18 cellular contexts compared by ENCODE assay signal in genomic region chr3:23389686-23390085, GRCh38.
DNase-seq lines count a peak whose midpoint lies in the region; ATAC-seq and TF ChIP-seq lines count a peak whose summit lies in the region.
"Had no signal": no experiment of that assay in that cellular context is flagged by ENCODE, and none has a peak within 500 bp of the region (broad histone marks: within the 10 kb centered on the region; RNA-seq: fewer than 3 reads in every experiment).

No MANE protein-coding gene starts in this region.

- H3K4me3 Mint-ChIP-seq in CD14-positive monocyte, result no peak overlapping the region
- no peak overlapping the region for H3K4me3 Mint-ChIP-seq in stimulated activated effector memory CD8-positive, alpha-beta T cell treated with anti-CD3 and anti-CD28 coated beads, Interleukin-12 subunit alpha, Interleukin-12 subunit beta, amount 100 ng/mL, for 72 hours
- H3K4me3 Mint-ChIP-seq: natural killer cell treated with Interleukin-12 subunit alpha and Interleukin-12 subunit beta and Interleukin-15 and Interleukin-18, amount 100 ng/mL, for 72 hours had no signal

- H3K9me3 Mint-ChIP-seq in CD14-positive monocyte, result no peaks in the 10 kb centered on the region
- no peaks in the 10 kb centered on the region for H3K9me3 Mint-ChIP-seq in stimulated activated effector memory CD8-positive, alpha-beta T cell treated with anti-CD3 and anti-CD28 coated beads, Interleukin-12 subunit alpha, Interleukin-12 subunit beta, amount 100 ng/mL, for 72 hours
- H3K9me3 Mint-ChIP-seq: activated T-helper 2 cell treated with anti-CD3 and anti-CD28 coated beads, Interferon-gamma antibody, Interleukin-2, Interleukin-4, amounts not matched to agents 10 μg/mL and 5 μg/mL and 100 μg/mL, durations not matched to agents 14 hours and 24 hours and 36 hours; natural killer cell treated with Interleukin-12 subunit alpha and Interleukin-12 subunit beta and Interleukin-15 and Interleukin-18, amount 100 ng/mL, for 72 hours had no signal

- DNase-seq in CD14-positive monocyte (ENCODE audit: low spot score), result no peak
- DNase-seq in stimulated activated effector memory CD8-positive, alpha-beta T cell treated with anti-CD3 and anti-CD28 coated beads, Interleukin-12 subunit alpha, Interleukin-12 subunit beta, amount 100 ng/mL, for 72 hours (ENCODE audit: low spot score in 2 of 2), result no peak
- no peak for DNase-seq in mucosa of gallbladder (ENCODE audit: low spot score)
- no peak for DNase-seq in NCI-H1417 treated with DMSO at 0.1 percent for 48 hours (lab: John Stamatoyannopoulos, UW)
- DNase-seq: activated CD4-positive, alpha-beta T cell treated with anti-CD3 and anti-CD28 coated beads, Interleukin-2, amount 50 U/mL, for 4 hours; GDM1; left cardiac atrium; right lobe of liver; T-helper 1 cell had no signal

- no peaks in the 10 kb centered on the region for H3K9me3 ChIP-seq in iPS-18a (ENCODE audit: control insufficient read depth, low read depth, low read length)
- H3K9me3 ChIP-seq: BLaER1, body of pancreas, right lobe of liver had no signal

- peak overlapping the region; percentile 6 for H3K4me3 ChIP-seq in iPS-18a (ENCODE audit: low read length)
- H3K4me3 ChIP-seq: BLaER1, body of pancreas, right lobe of liver had no signal

- H3K27me3 Mint-ChIP-seq in CD14-positive monocyte (ENCODE audit: low read depth in 3 of 3), result no peaks in the 10 kb centered on the region
- H3K27me3 Mint-ChIP-seq: natural killer cell treated with Interleukin-12 subunit alpha and Interleukin-12 subunit beta and Interleukin-15 and Interleukin-18, amount 100 ng/mL, for 72 hours had no signal

- H3K4me1 Mint-ChIP-seq in CD14-positive monocyte, result peaks cover 9% of the 10 kb centered on the region
- no peaks in the 10 kb centered on the region for H3K4me1 Mint-ChIP-seq in stimulated activated effector memory CD8-positive, alpha-beta T cell treated with anti-CD3 and anti-CD28 coated beads, Interleukin-12 subunit alpha, Interleukin-12 subunit beta, amount 100 ng/mL, for 72 hours

- no peaks in the 10 kb centered on the region for H3K36me3 Mint-ChIP-seq in CD14-positive monocyte
- no peaks in the 10 kb centered on the region for H3K36me3 Mint-ChIP-seq in stimulated activated effector memory CD8-positive, alpha-beta T cell treated with anti-CD3 and anti-CD28 coated beads, Interleukin-12 subunit alpha, Interleukin-12 subunit beta, amount 100 ng/mL, for 72 hours
- H3K36me3 Mint-ChIP-seq: natural killer cell treated with Interleukin-12 subunit alpha and Interleukin-12 subunit beta and Interleukin-15 and Interleukin-18, amount 100 ng/mL, for 72 hours had no signal

- no peaks in the 10 kb centered on the region for H3K36me3 ChIP-seq in iPS-18a (ENCODE audit: control insufficient read depth, low read depth, low read length)
- H3K36me3 ChIP-seq: BLaER1, right lobe of liver had no signal

- H3K4me1 ChIP-seq in iPS-18a (ENCODE audit: control insufficient read depth, low read depth, low read length), result peaks cover 26% of the 10 kb centered on the region

- no peaks in the 10 kb centered on the region for H3K27me3 ChIP-seq in iPS-18a (ENCODE audit: control insufficient read depth, insufficient read depth, low read length)
- H3K27me3 ChIP-seq: BLaER1, right lobe of liver had no signal

- no peak overlapping the region for H3K9ac ChIP-seq in iPS-18a (ENCODE audit: low read length)
- H3K9ac ChIP-seq: BLaER1 had no signal

- no peak for TF ChIP-seq CTCF in CD14-positive monocyte (IDR thresholded peaks at IDR 0.05)

- ATAC-seq in GM18868 (IDR thresholded peaks at IDR 0.05; ENCODE audit: unreplicated experiment), result peak; percentile 49
- peak; percentile 66 for ATAC-seq in GM21576 (IDR thresholded peaks at IDR 0.05; ENCODE audit: unreplicated experiment)
- ATAC-seq in HG03135 (IDR thresholded peaks at IDR 0.05; ENCODE audit: unreplicated experiment), result peak; percentile 74
- ATAC-seq in stimulated activated effector memory CD8-positive, alpha-beta T cell treated with anti-CD3 and anti-CD28 coated beads, Interleukin-12 subunit alpha, Interleukin-12 subunit beta, amount 100 ng/mL, for 72 hours, result no peak
- ATAC-seq: body of pancreas, left cardiac atrium, Panc1 had no signal

- no peak overlapping the region for H3K27ac ChIP-seq in iPS-18a (ENCODE audit: low read length)
- H3K27ac ChIP-seq: BLaER1, body of pancreas, right lobe of liver had no signal

- intact Hi-C loops in CD14-positive monocyte (cut with micrococcal nuclease), result no loop called here

- H3K27ac Mint-ChIP-seq in CD14-positive monocyte, result peak overlapping the region in 2 of 7 donors; percentile 26 to 66
- no peak overlapping the region for H3K27ac Mint-ChIP-seq in stimulated activated effector memory CD8-positive, alpha-beta T cell treated with anti-CD3 and anti-CD28 coated beads, Interleukin-12 subunit alpha, Interleukin-12 subunit beta, amount 100 ng/mL, for 72 hours
- H3K27ac Mint-ChIP-seq: activated T-helper 2 cell treated with anti-CD3 and anti-CD28 coated beads, Interferon-gamma antibody, Interleukin-2, Interleukin-4, amounts not matched to agents 10 μg/mL and 5 μg/mL and 100 μg/mL, durations not matched to agents 14 hours and 24 hours and 36 hours; natural killer cell treated with Interleukin-12 subunit alpha and Interleukin-12 subunit beta and Interleukin-15 and Interleukin-18, amount 100 ng/mL, for 72 hours had no signal
